ENCODE assay signal across 8 cellular contexts in genomic region chr10:29635711-29636144, GRCh38. TPM values are rescaled to one million over a fixed set of nuclear protein-coding genes. Genes with fewer than 3 reads are reported as not detected.
A peak's percentile ranks its signal among the peaks of the same experiment; 100 is the strongest.
DNase-seq lines count a peak whose midpoint lies in the region; ATAC-seq and TF ChIP-seq lines count a peak whose summit lies in the region.

No MANE protein-coding gene starts in this region.

- H2AFZ ChIP-seq in fibroblast of lung (ENCODE audit: low read length): no peak overlapping the region

- H3K9me3 ChIP-seq in BLaER1 treated with 17β-estradiol and CSF1 and Interleukin-3, amounts not matched to agents 10 nM and 100 nM (replicated peaks in 1 of 11): peaks cover 0 to 5% (median 0%) of the 10 kb centered on the region in 11 experiments; a peak in 1 of 22 replicates
- H3K9me3 ChIP-seq in SJCRH30 (replicated peaks) (no peaks in the 10 kb centered on the region), fibroblast of lung (ENCODE audit: control insufficient read depth, insufficient read depth, low read depth, low read length) (no peaks in the 10 kb centered on the region), prostate gland (no peaks in the 10 kb centered on the region)

- no peaks in the 10 kb centered on the region for H3K27me3 ChIP-seq in BLaER1 treated with 17β-estradiol and CSF1 and Interleukin-3, amounts not matched to agents 10 nM and 100 nM
- no peaks in the 10 kb centered on the region for H3K27me3 ChIP-seq in SJCRH30
- no peaks in the 10 kb centered on the region for H3K27me3 ChIP-seq in fibroblast of lung (ENCODE audit: control insufficient read depth, insufficient read depth, low read length)
- H3K27me3 ChIP-seq in prostate gland (replicated peaks; ENCODE audit: insufficient read depth): no peaks in the 10 kb centered on the region

- DNase-seq in SJCRH30 (peak; percentile 78 to 79), fibroblast of lung (ENCODE audit: low read depth in 2 of 2) (peak in 1 of 2 donors; percentile 60), prostate gland (ENCODE audit: low spot score) (no peak), RKO (ENCODE audit: low spot score) (no peak), inferior parietal cortex (ENCODE audit: extremely low spot score) (no peak)
- DNase-seq in effector CD4-positive, alpha-beta T cell: no peak

- TF ChIP-seq CTCF in fibroblast of lung (conservative IDR thresholded peaks at IDR 0.05 in 1 of 2, IDR thresholded peaks at IDR 0.05 in 1 of 2; ENCODE audit: low read depth in 1 of 2, low read length in 2 of 2) (no peak), prostate gland (IDR thresholded peaks at IDR 0.05) (no peak)

- H4K20me1 ChIP-seq in BLaER1 treated with 17β-estradiol and CSF1 and Interleukin-3, amounts not matched to agents 10 nM and 100 nM: peaks cover 0 to 6% (median 0%) of the 10 kb centered on the region in 11 experiments; a peak in 1 of 22 replicates
- H4K20me1 ChIP-seq in fibroblast of lung (ENCODE audit: control insufficient read depth, extremely low read depth, insufficient read depth, low read length): no peaks in the 10 kb centered on the region

- no peak for TF ChIP-seq POLR2A in prostate gland (IDR thresholded peaks at IDR 0.05)

- no peaks in the 10 kb centered on the region for H3K79me2 ChIP-seq in fibroblast of lung (ENCODE audit: control insufficient read depth, insufficient read depth, low read length)

- intact Hi-C loops in prostate gland (cut with DNase I): loop anchor here (10.0 kb wide), 1 partner anchor 179 kb away; no protein-coding TSS in a partner anchor

- peak; percentile 80 for ATAC-seq in GM21423 (IDR thresholded peaks at IDR 0.05; ENCODE audit: unreplicated experiment)

- H3K4me2 ChIP-seq in BLaER1 treated with 17β-estradiol and CSF1 and Interleukin-3, amounts not matched to agents 10 nM and 100 nM: peak overlapping the region; percentile 62 to 89 (median 87)
- peak overlapping the region; percentile 4 for H3K4me2 ChIP-seq in fibroblast of lung (ENCODE audit: extremely low read depth, insufficient read depth, low read length)

- H3K36me3 ChIP-seq in BLaER1 treated with 17β-estradiol and CSF1 and Interleukin-3, amounts not matched to agents 10 nM and 100 nM: peaks cover 0 to 9% (median 0%) of the 10 kb centered on the region in 11 experiments; a peak in 3 of 22 replicates
- no peaks in the 10 kb centered on the region for H3K36me3 ChIP-seq in SJCRH30
- no peaks in the 10 kb centered on the region for H3K36me3 ChIP-seq in fibroblast of lung (ENCODE audit: control insufficient read depth, insufficient read depth, low read length)
- H3K36me3 ChIP-seq in prostate gland: no peaks in the 10 kb centered on the region

- H3K9ac ChIP-seq in BLaER1 treated with 17β-estradiol and CSF1 and Interleukin-3, amounts not matched to agents 10 nM and 100 nM: peak overlapping the region; percentile 39 to 76 (median 58)
- no peak overlapping the region for H3K9ac ChIP-seq in fibroblast of lung (ENCODE audit: insufficient read depth, low read length)

- H3K4me1 ChIP-seq in BLaER1 treated with 17β-estradiol and CSF1 and Interleukin-3, amounts not matched to agents 10 nM and 100 nM: peaks cover 58 to 81% (median 61%) of the 10 kb centered on the region in 10 experiments
- H3K4me1 ChIP-seq in SJCRH30: peaks cover 23% of the 10 kb centered on the region
- peaks cover 15% of the 10 kb centered on the region for H3K4me1 ChIP-seq in fibroblast of lung (ENCODE audit: control insufficient read depth, extremely low read depth, insufficient read depth, low read length)
- H3K4me1 ChIP-seq in prostate gland (replicated peaks): peaks cover 14% of the 10 kb centered on the region

- peak overlapping the region in 9 of 10 experiments; percentile 5 to 46 (median 23); a peak in 14 of 20 replicates for H3K4me3 ChIP-seq in BLaER1 treated with 17β-estradiol and CSF1 and Interleukin-3, amounts not matched to agents 10 nM and 100 nM
- peak overlapping the region; percentile 68; the same call in 1 of the 2 replicates for H3K4me3 ChIP-seq in SJCRH30
- H3K4me3 ChIP-seq in fibroblast of lung (replicated peaks in 1 of 4; ENCODE audit: control extremely low read depth in 1 of 4, insufficient read depth in 1 of 4, low read depth in 3 of 4, low read length in 4 of 4): no peak overlapping the region
- no peak overlapping the region for H3K4me3 ChIP-seq in prostate gland

- peak overlapping the region; percentile 61 to 88 (median 75) for H3K27ac ChIP-seq in BLaER1 treated with 17β-estradiol and CSF1 and Interleukin-3, amounts not matched to agents 10 nM and 100 nM
- H3K27ac ChIP-seq in SJCRH30 (peak overlapping the region; percentile 92), fibroblast of lung (ENCODE audit: insufficient read depth, low read length) (peak overlapping the region; percentile 71), prostate gland (peak overlapping the region; percentile 78 to 84)

- 29% methylated on average over 4 of the region's 4 CpGs for WGBS in prostate gland

RNA-seq across cellular contexts. Expression of gene SVIL, which starts 1.0 kb away (rescaled TPM):
- 42.5 and 65.0 TPM in 2 replicates for total RNA-seq in SJCRH30 (2014; rRNA removed; shearing (Covaris generic))
- total RNA-seq in fibroblast of lung (60.9 and 94.3 TPM in 2 replicates), prostate gland (100 to 1,000 TPM in 1 of 2 donors, 10 to 100 TPM in 1; 92.9 to 524 TPM)
- polyA plus RNA-seq in fibroblast of lung: 17.7 and 28.5 TPM in 2 replicates
- 24.0 and 29.5 TPM in 2 replicates for polyA plus RNA-seq in fibroblast of lung (2012)
- polyA minus RNA-seq in fibroblast of lung (ENCODE audit: low replicate concordance): 92.1 and 148 TPM in 2 replicates

Comparison
In these comparisons a context has a peak if more than half of its experiments do, and no peak if none do; other contexts are left out.
1. H3K4me3 ChIP-seq: peak in BLaER1 treated with 17β-estradiol and CSF1 and Interleukin-3, amounts not matched to agents 10 nM and 100 nM (9 of 10) and SJCRH30 (single experiment); none in fibroblast of lung (0 of 4) and prostate gland (0 of 2).
2. DNase-seq: peak in SJCRH30 (2 of 2); none in prostate gland (single experiment), RKO (single experiment), inferior parietal cortex (single experiment) and effector CD4-positive, alpha-beta T cell (single experiment).
3. Peak in every context shown above with its lines, with median percentiles within 50 percentile points of each other: H3K27ac ChIP-seq.